17 cellular contexts compared by ENCODE assay signal in the genomic region with DNA sequence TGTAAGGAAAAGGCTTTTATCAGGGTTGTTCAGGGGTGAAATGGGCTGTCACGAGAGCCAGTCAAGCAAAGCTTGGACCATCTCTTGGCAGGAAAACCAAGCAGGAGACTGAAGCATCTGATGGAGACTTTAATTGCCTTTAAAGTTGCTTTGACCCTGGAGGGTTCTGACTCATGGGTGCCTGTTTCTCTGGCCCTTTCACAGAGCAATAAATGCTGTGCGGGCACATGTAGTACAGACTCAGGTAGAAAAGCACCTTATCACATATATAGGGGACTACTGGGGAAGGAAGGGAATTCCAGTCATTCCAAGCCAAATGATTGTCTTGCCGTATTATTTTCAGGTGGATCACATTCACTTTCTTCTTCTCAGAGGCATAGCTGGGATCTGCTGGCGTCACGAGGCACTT. TPM values are rescaled to one million over a fixed set of nuclear protein-coding genes. Genes with fewer than 3 reads are reported as not detected.
DNase-seq lines count a peak whose midpoint lies in the region; FAIRE-seq and TF ChIP-seq lines count a peak whose summit lies in the region.
"Had no signal": no experiment of that assay in that cellular context is flagged by ENCODE, and none has a peak within 500 bp of the region (broad histone marks: within the 10 kb centered on the region; RNA-seq: fewer than 3 reads in every experiment).

No MANE protein-coding gene starts in this region.

- H4K8ac ChIP-seq in trophoblast cell (ENCODE audit: low read depth, low read length), result no peak overlapping the region

- no peaks in the 10 kb centered on the region for H3K79me2 ChIP-seq in trophoblast cell (ENCODE audit: control insufficient read depth, insufficient read depth, low read length, poor library complexity)

- no peak overlapping the region for H4K91ac ChIP-seq in trophoblast cell (ENCODE audit: low read depth, low read length)

- no peak overlapping the region for H3K9ac ChIP-seq in trophoblast cell (ENCODE audit: low read length)

- no peak overlapping the region for H3K27ac ChIP-seq in trophoblast cell (ENCODE audit: low read depth, low read length)
- H3K27ac ChIP-seq: brain microvascular endothelial cell, skin epidermis had no signal

- FAIRE-seq in H54 (lab: Jason Lieb, UNC), result no peak
- FAIRE-seq: endothelial cell of umbilical vein, frontal cortex had no signal

- POLR2A ChIA-PET in HEK293T (lab: Yijun Ruan, JAX), result no interaction called here

- H3K9me3 ChIP-seq in trophoblast cell (ENCODE audit: insufficient read depth, low read depth, low read length), result peaks cover 2% of the 10 kb centered on the region

- H3K4me1 ChIP-seq in trophoblast cell (ENCODE audit: control insufficient read depth in 1 of 2, insufficient read depth in 2 of 2, low read length in 2 of 2), result peaks cover 0 to 7% of the 10 kb centered on the region in 2 experiments

- CTCF ChIA-PET in HEK293T (lab: Yijun Ruan, JAX), result interaction anchor here (1.2 to 1.6 kb wide), 4 partner anchors 15 to 44 kb away, joined by 3 to 5 read pairs (median 5); no protein-coding TSS in a partner anchor

- H3K27me3 ChIP-seq in trophoblast cell (ENCODE audit: insufficient read depth, low read length), result no peaks in the 10 kb centered on the region
- H3K27me3 ChIP-seq: brain microvascular endothelial cell had no signal

- H3K79me1 ChIP-seq in trophoblast cell (ENCODE audit: low read length), result no peaks in the 10 kb centered on the region

- WGBS in trophoblast cell (ENCODE audit: extremely low coverage, insufficient coverage, insufficient read length), result no CpG with 5 or more reads among the region's 5 CpGs

- peak; percentile 94 for DNase-seq in DMS79 treated with DMSO at 0.1 percent for 48 hours (lab: John Stamatoyannopoulos, UW)
- DNase-seq in NCI-H187 treated with DMSO at 0.1 percent for 48 hours (lab: John Stamatoyannopoulos, UW), result peak; percentile 22
- peak; percentile 70 for DNase-seq in glomerular visceral epithelial cell (ENCODE audit: extremely low spot score)
- DNase-seq in trophoblast cell, result peak; percentile 43 to 59
- DNase-seq in C1 segment of cervical spinal cord (lab: John Stamatoyannopoulos, UW), result no peak
- DNase-seq in GDM1 (lab: John Stamatoyannopoulos, UW), result no peak
- DNase-seq in HEK293T (ENCODE audit: extremely low spot score), result no peak
- DNase-seq in H54 (ENCODE audit: insufficient read length, low spot score), result no peak
- DNase-seq: activated B cell treated with CpG ODN at 0.5 μM for 24 hours; activated naive CD8-positive, alpha-beta T cell treated with anti-CD3 and anti-CD28 coated beads, Interleukin-2, amount 50 U/mL, for 24 hours; brain microvascular endothelial cell; Calu3; naive B cell; stimulated activated CD4-positive, alpha-beta T cell treated with anti-CD3 and anti-CD28 coated beads, Interleukin-4, amount 100 ng/mL, for 1 hour had no signal

- no peak overlapping the region for H3K4ac ChIP-seq in trophoblast cell (ENCODE audit: low read depth, low read length)

- no peak overlapping the region for H3K23ac ChIP-seq in trophoblast cell (ENCODE audit: low read length)

- no peak overlapping the region for H3K4me2 ChIP-seq in trophoblast cell (ENCODE audit: low read length)

- no peak overlapping the region for H2BK120ac ChIP-seq in trophoblast cell (ENCODE audit: insufficient read depth, low read length, poor library complexity)

- no peak overlapping the region for H3K4me3 ChIP-seq in trophoblast cell (ENCODE audit: low read depth, low read length)
- H3K4me3 ChIP-seq: skin epidermis had no signal

- H2AFZ ChIP-seq in trophoblast cell (ENCODE audit: insufficient read depth, low read length, poor library complexity), result no peak overlapping the region

- no peak for TF ChIP-seq POLR2A in H54 (IDR thresholded peaks at IDR 0.05; ENCODE audit: low read depth, low read length)

- no peak overlapping the region for H2AK5ac ChIP-seq in trophoblast cell (ENCODE audit: low read length)

- H4K12ac ChIP-seq in trophoblast cell (ENCODE audit: low read depth, low read length), result no peak overlapping the region

- H2BK12ac ChIP-seq in trophoblast cell (ENCODE audit: low read length), result no peak overlapping the region

- H3K36me3 ChIP-seq in trophoblast cell (ENCODE audit: control insufficient read depth in 1 of 2, insufficient read depth in 2 of 2, low read length in 2 of 2), result no peaks in the 10 kb centered on the region
- H3K36me3 ChIP-seq: brain microvascular endothelial cell had no signal

- H2BK5ac ChIP-seq in trophoblast cell (ENCODE audit: low read depth, low read length, poor library complexity), result no peak overlapping the region

- H3K18ac ChIP-seq in trophoblast cell (ENCODE audit: low read length), result no peak overlapping the region

- H3K14ac ChIP-seq in trophoblast cell (ENCODE audit: low read length), result no peak overlapping the region

TF ChIP-seq in HEK293T, 16 proteins besides CTCF, POLR2A, EP300 and RAD21:
- TF ChIP-seq TARDBP (IDR thresholded peaks at IDR 0.05), result no peak
- TF ChIP-seq SUZ12 (IDR thresholded peaks at IDR 0.05), result no peak
- TF ChIP-seq, protein P1, sequence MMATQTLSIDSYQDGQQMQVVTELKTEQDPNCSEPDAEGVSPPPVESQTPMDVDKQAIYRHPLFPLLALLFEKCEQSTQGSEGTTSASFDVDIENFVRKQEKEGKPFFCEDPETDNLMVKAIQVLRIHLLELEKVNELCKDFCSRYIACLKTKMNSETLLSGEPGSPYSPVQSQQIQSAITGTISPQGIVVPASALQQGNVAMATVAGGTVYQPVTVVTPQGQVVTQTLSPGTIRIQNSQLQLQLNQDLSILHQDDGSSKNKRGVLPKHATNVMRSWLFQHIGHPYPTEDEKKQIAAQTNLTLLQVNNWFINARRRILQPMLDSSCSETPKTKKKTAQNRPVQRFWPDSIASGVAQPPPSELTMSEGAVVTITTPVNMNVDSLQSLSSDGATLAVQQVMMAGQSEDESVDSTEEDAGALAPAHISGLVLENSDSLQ (IDR thresholded peaks at IDR 0.05), result no peak
- TF ChIP-seq FOXM1 (IDR thresholded peaks at IDR 0.05; ENCODE audit: borderline replicate concordance), result no peak
TF ChIP-seq in HEK293T: peak in this region for 0.

RNA-seq across cellular contexts. Expression of gene PLEKHD1, which starts 34.7 kb away (rescaled TPM):
- 0.10 and 0.11 TPM in 2 replicates for polyA plus RNA-seq in trophoblast cell (2013)

RNA-seq across cellular contexts. Expression of gene CCDC177, which starts 55.4 kb away (rescaled TPM):
- 0.01 TPM in 1 of 2 replicates, not detected in the other for polyA plus RNA-seq in trophoblast cell (2013)
- polyA plus RNA-seq: endothelial cell of umbilical vein had no signal

Comparison
In these comparisons a context has a peak if more than half of its experiments do, and no peak if none do; other contexts are left out.
1. DNase-seq: peak in DMS79 treated with DMSO at 0.1 percent for 48 hours (single experiment), NCI-H187 treated with DMSO at 0.1 percent for 48 hours (single experiment), glomerular visceral epithelial cell (single experiment) and trophoblast cell (2 of 2); none in C1 segment of cervical spinal cord (0 of 14), GDM1 (single experiment), HEK293T (single experiment) and H54 (single experiment).